Comparison of ENCODE assay signal across 8 cellular contexts in the genomic region with DNA sequence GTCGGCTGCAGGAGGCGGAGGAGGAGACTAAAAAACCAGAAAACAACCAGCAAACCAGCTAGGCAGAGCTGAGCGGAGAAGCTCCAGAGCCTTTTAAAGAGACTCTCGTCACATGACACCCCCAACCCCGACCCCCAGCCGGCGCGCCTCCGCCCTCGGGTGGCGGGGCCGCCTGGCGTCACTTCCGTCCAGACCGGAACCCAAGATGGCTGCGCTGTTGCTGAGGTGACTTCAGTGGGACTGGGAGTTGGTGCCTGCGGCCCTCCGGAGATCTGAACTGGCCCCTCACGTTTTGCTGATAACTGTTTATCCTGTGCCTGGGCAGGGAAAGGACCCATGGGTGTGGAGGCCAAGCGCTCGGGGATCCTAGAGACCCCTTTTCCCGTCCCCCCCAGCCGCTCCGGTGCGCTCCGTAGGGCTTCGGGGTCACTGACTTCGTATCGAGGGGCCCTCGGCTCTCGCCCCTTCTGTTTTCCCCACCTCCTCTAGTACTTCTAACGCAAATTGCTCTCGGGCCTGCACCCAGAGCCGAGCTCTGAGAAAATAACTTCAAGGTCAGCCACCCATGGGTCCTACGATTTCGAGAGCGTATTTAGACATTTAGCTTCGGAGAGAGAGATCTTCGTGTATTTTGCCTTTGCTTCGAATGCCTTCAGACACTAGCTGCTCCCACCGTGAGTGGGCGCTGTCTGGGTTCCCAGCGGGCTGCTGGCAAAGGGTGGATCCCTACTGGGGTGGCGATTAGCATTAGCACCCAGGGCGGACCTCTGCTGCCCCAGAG. TPM values are rescaled to one million over a fixed set of nuclear protein-coding genes. Genes with fewer than 3 reads are reported as not detected.
DNase-seq lines count a peak whose midpoint lies in the region; ATAC-seq, FAIRE-seq and TF ChIP-seq lines count a peak whose summit lies in the region.

A gene with protein sequence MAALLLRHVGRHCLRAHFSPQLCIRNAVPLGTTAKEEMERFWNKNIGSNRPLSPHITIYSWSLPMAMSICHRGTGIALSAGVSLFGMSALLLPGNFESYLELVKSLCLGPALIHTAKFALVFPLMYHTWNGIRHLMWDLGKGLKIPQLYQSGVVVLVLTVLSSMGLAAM (plus strand): TSS at position 181 of the 781 bp plus-strand sequence. CDS start 25 bp downstream, at position 206.

- no peaks in the 10 kb centered on the region for H3K9me3 Mint-ChIP-seq in T-helper 1 cell treated with Interleukin-12 subunit alpha and Interleukin-12 subunit beta and Interleukin-4 antibody, amounts not matched to agents 30 μg/mL and 1 μg/mL, for 36 hours
- no peaks in the 10 kb centered on the region for H3K9me3 Mint-ChIP-seq in progenitor cell of endocrine pancreas (ENCODE audit: low read depth)

- peak; percentile 23 for TF ChIP-seq CTCF in left ventricle myocardium inferior (IDR thresholded peaks at IDR 0.05; ENCODE audit: borderline replicate concordance)
- TF ChIP-seq CTCF in progenitor cell of endocrine pancreas (IDR thresholded peaks at IDR 0.05; ENCODE audit: unreplicated experiment) = peak; percentile 63

- H3K4me1 Mint-ChIP-seq in T-helper 1 cell treated with Interleukin-12 subunit alpha and Interleukin-12 subunit beta and Interleukin-4 antibody, amounts not matched to agents 30 μg/mL and 1 μg/mL, for 36 hours (ENCODE audit: low read depth) = peaks cover 21% of the 10 kb centered on the region
- H3K4me1 Mint-ChIP-seq in progenitor cell of endocrine pancreas (ENCODE audit: low read depth) = peaks cover 15% of the 10 kb centered on the region

- H3K27ac Mint-ChIP-seq in T-helper 1 cell treated with Interleukin-12 subunit alpha and Interleukin-12 subunit beta and Interleukin-4 antibody, amounts not matched to agents 30 μg/mL and 1 μg/mL, for 36 hours = peak within 1 kb of the TSS; percentile 97
- H3K27ac Mint-ChIP-seq in progenitor cell of endocrine pancreas = peak within 1 kb of the TSS; percentile 100

- H3K4me1 ChIP-seq in left ventricle myocardium inferior = peaks cover 48% of the 10 kb centered on the region

- peaks cover 6% of the 10 kb centered on the region for H3K27me3 ChIP-seq in left ventricle myocardium inferior (ENCODE audit: low read depth)

- DNase-seq in GM12891 (ENCODE audit: insufficient read length, low spot score) (peak; percentile 85), NCI-H146 (lab: John Stamatoyannopoulos, UW) (peak; percentile 89), amniotic stem cell (lab: John Stamatoyannopoulos, UW) (peak; percentile 83), left ventricle myocardium inferior (peak; percentile 90), progenitor cell of endocrine pancreas (ENCODE audit: low spot score, unreplicated experiment) (peak; percentile 77), ureter (ENCODE audit: low spot score) (peak; percentile 94)

- intact Hi-C loops in left ventricle myocardium inferior (cut with micrococcal nuclease) = no loop called here

- H3K27me3 Mint-ChIP-seq in T-helper 1 cell treated with Interleukin-12 subunit alpha and Interleukin-12 subunit beta and Interleukin-4 antibody, amounts not matched to agents 30 μg/mL and 1 μg/mL, for 36 hours (ENCODE audit: low read depth) = no peaks in the 10 kb centered on the region
- peaks cover 4% of the 10 kb centered on the region for H3K27me3 Mint-ChIP-seq in progenitor cell of endocrine pancreas

- peaks cover 7% of the 10 kb centered on the region for H3K36me3 Mint-ChIP-seq in T-helper 1 cell treated with Interleukin-12 subunit alpha and Interleukin-12 subunit beta and Interleukin-4 antibody, amounts not matched to agents 30 μg/mL and 1 μg/mL, for 36 hours (ENCODE audit: low read depth)
- no peaks in the 10 kb centered on the region for H3K36me3 Mint-ChIP-seq in progenitor cell of endocrine pancreas (ENCODE audit: insufficient read depth)

- peak within 1 kb of the TSS; percentile 88 for H3K4me3 ChIP-seq in left ventricle myocardium inferior

- H3K9me3 ChIP-seq in left ventricle myocardium inferior (replicated peaks) = no peaks in the 10 kb centered on the region

- peak within 1 kb of the TSS; percentile 96 for H3K27ac ChIP-seq in left ventricle myocardium inferior (replicated peaks)

- H3K36me3 ChIP-seq in left ventricle myocardium inferior = peaks cover 7% of the 10 kb centered on the region

- FAIRE-seq in GM12891 (lab: Jason Lieb, UNC) = peak; percentile 97

- peak; percentile 96 for TF ChIP-seq POLR2A in GM12891 (IDR thresholded peaks at IDR 0.05; ENCODE audit: low read depth, low read length)

- ATAC-seq in HG02763 (IDR thresholded peaks at IDR 0.05; ENCODE audit: unreplicated experiment) = peak; percentile 95

- peak within 1 kb of the TSS; percentile 98 for H3K4me3 Mint-ChIP-seq in T-helper 1 cell treated with Interleukin-12 subunit alpha and Interleukin-12 subunit beta and Interleukin-4 antibody, amounts not matched to agents 30 μg/mL and 1 μg/mL, for 36 hours
- H3K4me3 Mint-ChIP-seq in progenitor cell of endocrine pancreas (ENCODE audit: low read depth) = peak within 1 kb of the TSS; percentile 96

TF ChIP-seq in GM12891, 5 proteins besides CTCF, POLR2A, EP300 and RAD21:
- TF ChIP-seq TAF1 (IDR thresholded peaks at IDR 0.05; ENCODE audit: low read depth, low read length) = peak; percentile 94
- TF ChIP-seq SPI1 (IDR thresholded peaks at IDR 0.05; ENCODE audit: low read depth, low read length) = peak; percentile 55
- TF ChIP-seq POLR2AphosphoS5 (IDR thresholded peaks at IDR 0.05; ENCODE audit: low read depth, low read length) = peak; percentile 95
- no peak for TF ChIP-seq PAX5 (IDR thresholded peaks at IDR 0.05; ENCODE audit: insufficient read depth, low read length, severe bottlenecking)
- no peak; the same call in 1 of the 2 replicates for TF ChIP-seq POU2F2 (IDR thresholded peaks at IDR 0.05; ENCODE audit: low read depth, low read length)

RNA-seq across cellular contexts. Expression of the gene that starts here (rescaled TPM):
- 164 TPM for polyA plus RNA-seq in GM12891 (2012; ENCODE audit: low read depth, missing spikeins)
- total RNA-seq in left ventricle myocardium inferior (393 TPM), progenitor cell of endocrine pancreas (167 and 190 TPM in 2 replicates), ureter (169 TPM)

Comparison
In these comparisons a context has a peak if more than half of its experiments do, and no peak if none do; other contexts are left out.
1. Peak in every context shown above with its lines: DNase-seq, ATAC-seq, H3K4me3 ChIP-seq and H3K27ac ChIP-seq.